In the genomic region with DNA sequence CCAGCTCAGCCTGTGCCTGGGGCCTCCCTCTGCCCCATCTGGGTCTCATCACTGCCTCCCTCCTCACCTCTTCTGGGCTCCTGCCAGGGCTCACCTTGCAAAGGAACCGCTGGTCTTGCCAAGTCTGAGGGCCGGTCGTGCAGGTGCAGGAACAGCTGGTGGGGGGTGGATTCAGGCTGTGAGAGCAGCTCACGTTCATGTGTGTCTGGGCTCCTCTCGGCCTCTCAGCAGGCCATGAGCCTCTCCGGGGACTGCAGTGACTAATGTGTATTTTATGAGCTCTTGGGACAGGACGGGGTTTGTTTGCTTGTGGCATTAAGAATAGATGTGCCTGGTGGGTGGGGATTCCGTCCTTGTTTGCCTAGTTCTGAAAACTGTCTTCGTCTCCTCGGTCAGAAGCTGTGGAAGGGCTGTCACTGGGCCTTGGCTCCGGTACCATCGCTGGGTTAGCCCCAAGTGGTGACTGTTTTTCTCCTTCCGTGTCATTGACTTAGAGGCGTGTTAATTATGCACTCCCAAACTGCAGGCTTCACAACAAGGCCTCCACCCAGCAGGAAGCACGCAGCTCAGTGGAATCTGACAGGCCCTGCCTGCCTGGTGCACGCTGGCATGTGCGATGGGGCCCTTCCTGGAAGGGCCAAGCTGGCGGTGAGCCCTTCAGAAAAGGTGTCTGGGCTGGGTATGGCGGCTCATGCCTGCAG, we compare ENCODE assay signal across 8 cellular contexts.
DNase-seq lines count a peak whose midpoint lies in the region; ATAC-seq, FAIRE-seq and TF ChIP-seq lines count a peak whose summit lies in the region.

No MANE protein-coding gene starts in this region.

- in situ Hi-C loops in T47D (cut with HindIII; ENCODE audit: low pct_unique_long_range_greater_than_20kb, low sequenced_read_pairs), result no loop called here

- H3K9me3 ChIP-seq in pancreas, result no peaks in the 10 kb centered on the region

- 16 to 18% methylated on average over 19 of the region's 19 CpGs for WGBS in pancreas, 2 donors

- TF ChIP-seq CTCF in pancreas (IDR thresholded peaks at IDR 0.05), result no peak

- H3K27ac ChIP-seq in pancreas, result peak overlapping the region; percentile 20 to 73 (median 48)

- FAIRE-seq in pancreas (lab: Jason Lieb, UNC), result no peak

- DNase-seq in DMS79 (lab: John Stamatoyannopoulos, UW) (peak; percentile 97), NCI-H2081 (lab: John Stamatoyannopoulos, UW) (peak; percentile 93 to 97), T47D (ENCODE audit: low read depth in 1 of 2, low spot score in 1 of 2) (peak; percentile 62 to 87), pancreas (peak; percentile 81 to 93 (median 88)), inferior parietal cortex (ENCODE audit: extremely low spot score) (no peak)
- no peak for DNase-seq in stimulated activated naive CD4-positive, alpha-beta T cell treated with Interleukin-2 at 50 U/mL for 16 hours (lab: John Stamatoyannopoulos, UW)

- no peaks in the 10 kb centered on the region for H3K27me3 ChIP-seq in pancreas

- H3K4me3 ChIP-seq in pancreas, result no peak overlapping the region

- ATAC-seq in pancreas, result peak; percentile 67 to 78 (median 71)
- ATAC-seq in HG03139 (IDR thresholded peaks at IDR 0.05; ENCODE audit: unreplicated experiment), result no peak
- ATAC-seq in HG03460 (IDR thresholded peaks at IDR 0.05; ENCODE audit: unreplicated experiment), result no peak

- H3K36me3 ChIP-seq in pancreas, result peaks cover 0 to 9% (median 2%) of the 10 kb centered on the region in 3 donors

- intact Hi-C loops in pancreas (cut with DNase I), result loop anchor here in 1 of 3 donors (5.0 kb wide), 1 partner anchor 91 kb away; no protein-coding TSS in a partner anchor

- H3K4me1 ChIP-seq in pancreas, result peaks cover 22 to 28% (median 26%) of the 10 kb centered on the region in 3 donors

Comparison
In these comparisons a context has a peak if more than half of its experiments do, and no peak if none do; other contexts are left out.
1. DNase-seq: peak in DMS79 (single experiment), NCI-H2081 (2 of 2), T47D (2 of 2) and pancreas (6 of 6); none in stimulated activated naive CD4-positive, alpha-beta T cell treated with Interleukin-2 at 50 U/mL for 16 hours (single experiment) and inferior parietal cortex (single experiment).
2. ATAC-seq: peak in pancreas (4 of 4); none in HG03139 (single experiment) and HG03460 (single experiment).